Comparison of ENCODE assay signal across 8 cellular contexts in genomic region chr15:78265752-78266224, GRCh38. TPM values are rescaled to one million over a fixed set of nuclear protein-coding genes. Genes with fewer than 3 reads are reported as not detected.
DNase-seq lines count a peak whose midpoint lies in the region; ATAC-seq, FAIRE-seq and TF ChIP-seq lines count a peak whose summit lies in the region.

No MANE protein-coding gene starts in this region.

- H3K4me3 Mint-ChIP-seq in natural killer cell = peak overlapping the region; percentile 87

- H2AFZ ChIP-seq in SK-N-SH (ENCODE audit: low read depth) (no peak overlapping the region), endothelial cell of umbilical vein (ENCODE audit: low read depth, low read length) (no peak overlapping the region)

- H3K4me1 Mint-ChIP-seq in natural killer cell = peaks cover 10 to 11% of the 10 kb centered on the region in 2 donors

- H4K20me1 ChIP-seq in SK-N-SH (ENCODE audit: insufficient read depth) = no peaks in the 10 kb centered on the region
- no peaks in the 10 kb centered on the region for H4K20me1 ChIP-seq in endothelial cell of umbilical vein (replicated peaks; ENCODE audit: control insufficient read depth, extremely low read depth, insufficient read depth, low read length)

- POLR2A ChIA-PET in SK-N-SH (lab: Yijun Ruan, JAX) (no interaction called here), endothelial cell of umbilical vein (lab: Charles Lee) (interaction anchor here (0.5 kb wide), 1 partner anchor 564 kb away, joined by 6 read pairs; no protein-coding TSS in a partner anchor), HEK293T (lab: Yijun Ruan, JAX) (interaction anchor here (0.8 to 2.1 kb wide), 2 partner anchors 34 to 171 kb away, joined by 3 to 11 read pairs; partner anchors contain the start of gene SKIC8)

- TF ChIP-seq RAD21 in SK-N-SH (IDR thresholded peaks at IDR 0.05; ENCODE audit: low read length) = no peak

- 67% methylated on average over 9 of the region's 9 CpGs for WGBS in SK-N-SH (ENCODE audit: low lambda C conversion rate)

- ATAC-seq in natural killer cell (no peak), GM19452 (IDR thresholded peaks at IDR 0.05; ENCODE audit: unreplicated experiment) (no peak), GM19324 (IDR thresholded peaks at IDR 0.05; ENCODE audit: low FRiP score, unreplicated experiment) (no peak)

- peak; percentile 56 for FAIRE-seq in endothelial cell of umbilical vein (lab: Jason Lieb, UNC)

- BruUV-seq in endothelial cell of umbilical vein (replicated peaks; lab: Mats Ljungman, UMichigan) = no TSS peak

- no peak for TF ChIP-seq EP300 in SK-N-SH (IDR thresholded peaks at IDR 0.05; ENCODE audit: borderline replicate concordance in 1 of 2, low read depth in 1 of 2, low read length in 1 of 2)

- no peaks in the 10 kb centered on the region for H3K9me3 ChIP-seq in SK-N-SH
- H3K9me3 ChIP-seq in endothelial cell of umbilical vein (replicated peaks; ENCODE audit: control insufficient read depth, insufficient read depth, low read length) = no peaks in the 10 kb centered on the region

- intact Hi-C loops in endothelial cell of umbilical vein (cut with micrococcal nuclease) = no loop called here
- intact Hi-C loops in natural killer cell (cut with micrococcal nuclease) = no loop called here

- no peaks in the 10 kb centered on the region for H3K36me3 ChIP-seq in SK-N-SH (replicated peaks in 1 of 2; ENCODE audit: control insufficient read depth in 1 of 2, insufficient read depth in 2 of 2, low read length in 1 of 2)
- no peaks in the 10 kb centered on the region for H3K36me3 ChIP-seq in endothelial cell of umbilical vein (ENCODE audit: control insufficient read depth in 2 of 2, extremely low read depth in 1 of 2, insufficient read depth in 2 of 2, low read length in 2 of 2)

- no peaks in the 10 kb centered on the region for H3F3A ChIP-seq in SK-N-SH (replicated peaks; ENCODE audit: insufficient read depth)

- H3K27me3 Mint-ChIP-seq in natural killer cell (ENCODE audit: low read depth in 2 of 2) = no peaks in the 10 kb centered on the region

- H3K4me1 ChIP-seq in SK-N-SH (ENCODE audit: control insufficient read depth in 1 of 2, insufficient read depth in 2 of 2, low read depth in 1 of 2, low read length in 1 of 2) (no peaks in the 10 kb centered on the region), endothelial cell of umbilical vein (ENCODE audit: control insufficient read depth, extremely low read depth, insufficient read depth, low read length) (peaks cover 7% of the 10 kb centered on the region)

- H3K27ac Mint-ChIP-seq in natural killer cell = peak overlapping the region; percentile 78 to 82

- CTCF ChIA-PET in SK-N-SH (lab: Yijun Ruan, JAX) (interaction anchor here (1.2 to 1.6 kb wide), 4 partner anchors 8 to 216 kb away, joined by 3 to 4 read pairs (median 4); no protein-coding TSS in a partner anchor), endothelial cell of umbilical vein (lab: Charles Lee) (interaction anchor here (0.6 to 2.8 kb wide), 6 partner anchors 10 to 306 kb away, joined by 3 to 11 read pairs (median 3); partner anchors contain the start of gene SKIC8), HEK293T (lab: Yijun Ruan, JAX) (interaction anchor here (0.7 to 1.3 kb wide), 2 partner anchors 9 to 96 kb away, joined by 3 to 4 read pairs; no protein-coding TSS in a partner anchor)

- no peak overlapping the region for H3K9ac ChIP-seq in SK-N-SH
- H3K9ac ChIP-seq in endothelial cell of umbilical vein (replicated peaks; ENCODE audit: extremely low read depth, insufficient read depth, low read length) = no peak overlapping the region

- H3K4me2 ChIP-seq in SK-N-SH (no peak overlapping the region), endothelial cell of umbilical vein (ENCODE audit: insufficient read depth, low read length) (peak overlapping the region; percentile 66)

- dilution Hi-C loops in endothelial cell of umbilical vein (cut with MboI; ENCODE audit: extremely low pct_ligation_motif_present, low sequenced_read_pairs) = no loop called here

- H3K9me2 ChIP-seq in SK-N-SH = no peaks in the 10 kb centered on the region

- no peaks in the 10 kb centered on the region for H3K9me3 Mint-ChIP-seq in natural killer cell

- H3K27me3 ChIP-seq in SK-N-SH (ENCODE audit: insufficient read depth) (no peaks in the 10 kb centered on the region), endothelial cell of umbilical vein (ENCODE audit: control insufficient read depth in 2 of 2, insufficient read depth in 2 of 2, low read length in 2 of 2) (no peaks in the 10 kb centered on the region)

- H3K9me1 ChIP-seq in endothelial cell of umbilical vein (replicated peaks; ENCODE audit: control insufficient read depth, extremely low read depth, insufficient read depth, low read length) = no peaks in the 10 kb centered on the region

- H3K4me3 ChIP-seq in SK-N-SH (ENCODE audit: low read depth in 2 of 2, low read length in 1 of 2) = no peak overlapping the region
- no peak overlapping the region for H3K4me3 ChIP-seq in endothelial cell of umbilical vein (replicated peaks in 1 of 3; ENCODE audit: insufficient read depth in 1 of 3, low read depth in 1 of 3, low read length in 3 of 3)

- H3K36me3 Mint-ChIP-seq in natural killer cell = no peaks in the 10 kb centered on the region

- no peak for TF ChIP-seq POLR2A in endothelial cell of umbilical vein (IDR thresholded peaks at IDR 0.05; ENCODE audit: low read depth, low read length)

- H3K27ac ChIP-seq in SK-N-SH (ENCODE audit: low read depth in 2 of 2, low read length in 1 of 2) (no peak overlapping the region; a peak in 1 of 4 replicates), endothelial cell of umbilical vein (ENCODE audit: insufficient read depth, low read depth, low read length) (no peak overlapping the region)

- TF ChIP-seq CTCF in SK-N-SH (IDR thresholded peaks at IDR 0.05) (no peak), endothelial cell of umbilical vein (IDR thresholded peaks at IDR 0.05; ENCODE audit: extremely low read depth in 1 of 2, insufficient read depth in 1 of 2, low read depth in 1 of 2, low read length in 2 of 2) (no peak), natural killer cell (IDR thresholded peaks at IDR 0.05) (no peak)

- no peaks in the 10 kb centered on the region for H3K79me2 ChIP-seq in SK-N-SH (ENCODE audit: insufficient read depth)
- H3K79me2 ChIP-seq in endothelial cell of umbilical vein (ENCODE audit: control insufficient read depth, insufficient read depth, low read length) = peaks cover 19% of the 10 kb centered on the region

- peak; percentile 27 for DNase-seq in COLO668 (lab: John Stamatoyannopoulos, UW; ENCODE audit: unreplicated experiment)
- DNase-seq in SK-N-SH = no peak
- peak; percentile 10 for DNase-seq in endothelial cell of umbilical vein (ENCODE audit: low read depth, low spot score)
- DNase-seq in natural killer cell = no peak
- DNase-seq in T-helper 9 cell = no peak
- DNase-seq in HEK293T (ENCODE audit: extremely low spot score) = no peak

TF ChIP-seq in SK-N-SH, 30 proteins besides CTCF, POLR2A, EP300 and RAD21 (continues in another document):
- no peak for TF ChIP-seq ELF1 (IDR thresholded peaks at IDR 0.05)
- no peak for TF ChIP-seq FOXM1 (IDR thresholded peaks at IDR 0.05; ENCODE audit: low read depth)

TF ChIP-seq in endothelial cell of umbilical vein, 7 proteins besides CTCF, POLR2A, EP300 and RAD21 (continues in another document):
- TF ChIP-seq POLR2AphosphoS5 (IDR thresholded peaks at IDR 0.05; ENCODE audit: insufficient read depth, low read depth, low read length) = no peak

TF ChIP-seq in HEK293T, 16 proteins besides CTCF, POLR2A, EP300 and RAD21 (continues in another document):
- TF ChIP-seq L3MBTL2 (conservative IDR thresholded peaks at IDR 0.05) (no peak), ARNT (IDR thresholded peaks at IDR 0.05) (no peak), FOXM1 (IDR thresholded peaks at IDR 0.05; ENCODE audit: borderline replicate concordance) (no peak)

RNA-seq across cellular contexts. Expression of gene DNAJA4, which starts 1.4 kb away (rescaled TPM):
- polyA plus RNA-seq in SK-N-SH (2012; rRNA removed) (0.02 and 0.03 TPM in 2 replicates), endothelial cell of umbilical vein (15.4 and 17.3 TPM in 2 replicates)
- 0.03 and 0.07 TPM in 2 replicates for polyA plus RNA-seq in SK-N-SH (2012; cell fraction: cytosol; rRNA removed)
- 0.14 and 0.15 TPM in 2 replicates for polyA plus RNA-seq in SK-N-SH (2012; cell fraction: nucleus; rRNA removed)
- total RNA-seq in endothelial cell of umbilical vein (20.2 and 21.3 TPM in 2 replicates), natural killer cell (10 to 100 TPM; 23.2 to 28.8 (median 26.3) TPM)
- 13.4 and 14.1 TPM in 2 replicates for polyA plus RNA-seq in endothelial cell of umbilical vein (2011; cell fraction: cytosol; rRNA removed)
- polyA plus RNA-seq in endothelial cell of umbilical vein (2011; cell fraction: nucleus; rRNA removed) = 68.7 and 87.4 TPM in 2 replicates
- 19.1 and 23.7 TPM in 2 replicates for polyA plus RNA-seq in endothelial cell of umbilical vein (2012)
- polyA minus RNA-seq in endothelial cell of umbilical vein = 19.5 and 20.5 TPM in 2 replicates
- polyA minus RNA-seq in endothelial cell of umbilical vein (2011; cell fraction: cytosol; rRNA and poly(A)+ RNA removed) = 27.0 TPM
- polyA minus RNA-seq in endothelial cell of umbilical vein (2011; cell fraction: nucleus; rRNA and poly(A)+ RNA removed) = 18.5 and 21.6 TPM in 2 replicates

RNA-seq across cellular contexts. Expression of gene ACSBG1, which starts 31.4 kb away (rescaled TPM):
- polyA plus RNA-seq in SK-N-SH (2012; rRNA removed) = under 0.01 and 0.02 TPM in 2 replicates
- polyA plus RNA-seq in SK-N-SH (2012; cell fraction: cytosol; rRNA removed) = 0.01 and 0.04 TPM in 2 replicates
- 0.01 TPM in 1 of 2 replicates, not detected in the other for polyA plus RNA-seq in SK-N-SH (2012; cell fraction: nucleus; rRNA removed)
- not detected in 2 replicates for total RNA-seq in endothelial cell of umbilical vein
- not detected in 2 replicates for polyA plus RNA-seq in endothelial cell of umbilical vein
- polyA plus RNA-seq in endothelial cell of umbilical vein (2011; cell fraction: cytosol; rRNA removed) = not detected in 2 replicates
- polyA plus RNA-seq in endothelial cell of umbilical vein (2011; cell fraction: nucleus; rRNA removed) = not detected in 2 replicates
- polyA plus RNA-seq in endothelial cell of umbilical vein (2012) = not detected in 2 replicates
- polyA minus RNA-seq in endothelial cell of umbilical vein = 0.42 TPM in 1 of 2 replicates, not detected in the other
- 1.4 TPM for polyA minus RNA-seq in endothelial cell of umbilical vein (2011; cell fraction: cytosol; rRNA and poly(A)+ RNA removed)
- not detected in 2 replicates for polyA minus RNA-seq in endothelial cell of umbilical vein (2011; cell fraction: nucleus; rRNA and poly(A)+ RNA removed)
- total RNA-seq in natural killer cell = under 1 TPM in 1 of 3 donors, not detected in 2; 0.07 TPM

RNA-seq across cellular contexts. Expression of gene SKIC8, which starts 33.6 kb away (rescaled TPM):
- 78.8 and 124 TPM in 2 replicates for polyA plus RNA-seq in SK-N-SH (2012; rRNA removed)
- 103 TPM in 2 replicates for polyA plus RNA-seq in SK-N-SH (2012; cell fraction: cytosol; rRNA removed)
- 80.1 and 91.4 TPM in 2 replicates for polyA plus RNA-seq in SK-N-SH (2012; cell fraction: nucleus; rRNA removed)
- total RNA-seq in endothelial cell of umbilical vein = 49.0 and 49.7 TPM in 2 replicates
- polyA plus RNA-seq in endothelial cell of umbilical vein = 74.0 and 95.0 TPM in 2 replicates
- 86.5 and 99.7 TPM in 2 replicates for polyA plus RNA-seq in endothelial cell of umbilical vein (2011; cell fraction: cytosol; rRNA removed)
- 66.4 and 84.1 TPM in 2 replicates for polyA plus RNA-seq in endothelial cell of umbilical vein (2011; cell fraction: nucleus; rRNA removed)
- 54.4 and 66.1 TPM in 2 replicates for polyA plus RNA-seq in endothelial cell of umbilical vein (2012)
- 48.1 and 54.5 TPM in 2 replicates for polyA minus RNA-seq in endothelial cell of umbilical vein
- 55.4 TPM for polyA minus RNA-seq in endothelial cell of umbilical vein (2011; cell fraction: cytosol; rRNA and poly(A)+ RNA removed)
- 17.9 and 23.5 TPM in 2 replicates for polyA minus RNA-seq in endothelial cell of umbilical vein (2011; cell fraction: nucleus; rRNA and poly(A)+ RNA removed)
- total RNA-seq in natural killer cell = 10 to 100 TPM; 20.7 to 24.9 (median 21.4) TPM

Comparison
In these comparisons a context has a peak if more than half of its experiments do, and no peak if none do; other contexts are left out.
1. DNase-seq: peak in COLO668 (single experiment) and endothelial cell of umbilical vein (single experiment); none in SK-N-SH (single experiment), natural killer cell (single experiment), T-helper 9 cell (single experiment) and HEK293T (single experiment).